6 cellular contexts compared by ENCODE assay signal in genomic region chr7:67209256-67209655, GRCh38.
"Had no signal": no experiment of that assay in that cellular context is flagged by ENCODE, and none has a peak within 500 bp of the region (broad histone marks: within the 10 kb centered on the region; RNA-seq: fewer than 3 reads in every experiment).

No MANE protein-coding gene starts in this region.

- H3K4me3 ChIP-seq: HAP-1 had no signal

- H3K27ac ChIP-seq: HL-60 had no signal

- H3K36me3 ChIP-seq: HAP-1 had no signal

- H3K27ac Mint-ChIP-seq: HFFc6 had no signal

- H3K9me3 ChIP-seq: HAP-1 had no signal

- H3K4me1 ChIP-seq: HAP-1 had no signal

- DNase-seq: GOT3, H7, HFFc6 had no signal

- H3K27me3 Mint-ChIP-seq: IgD-negative memory B cell had no signal

- H3K9me3 Mint-ChIP-seq: HFFc6 had no signal

- H3K4me3 Mint-ChIP-seq: HFFc6, IgD-negative memory B cell had no signal
